9 cellular contexts compared by ENCODE assay signal in genomic region chr15:63234479-63234878, GRCh38. TPM values are rescaled to one million over a fixed set of nuclear protein-coding genes. Genes with fewer than 3 reads are reported as not detected.
DNase-seq lines count a peak whose midpoint lies in the region; ATAC-seq and TF ChIP-seq lines count a peak whose summit lies in the region.
"Had no signal": no experiment of that assay in that cellular context is flagged by ENCODE, and none has a peak within 500 bp of the region (broad histone marks: within the 10 kb centered on the region; RNA-seq: fewer than 3 reads in every experiment).

No MANE protein-coding gene starts in this region.

- POLR2A ChIA-PET in activated CD4-positive, alpha-beta T cell treated with anti-CD3 and anti-CD28 coated beads for 36 hours (lab: Charles Lee) = no interaction called here

- CTCF ChIA-PET in activated CD4-positive, alpha-beta T cell treated with anti-CD3 and anti-CD28 coated beads for 36 hours (lab: Charles Lee) = no interaction called here

- intact Hi-C loops in activated CD4-positive, alpha-beta T cell treated with anti-CD3 and anti-CD28 coated beads for 36 hours (cut with DNase I, micrococcal nuclease) = loop anchor here (5.0 kb wide), 2 partner anchors 42 to 77 kb away; partner anchors contain the start of gene RPS27L (in 2 of the 2)
- intact Hi-C loops in mucosa of descending colon (cut with DNase I, micrococcal nuclease) = no loop called here

- DNase-seq in activated CD4-positive, alpha-beta T cell treated with anti-CD3 and anti-CD28 coated beads for 36 hours = no peak
- no peak for DNase-seq in activated CD4-positive, alpha-beta T cell treated with anti-CD3 and anti-CD28 coated beads, Interleukin-2, amount 50 U/mL, for 4 hours
- peak; percentile 18 for DNase-seq in dedifferentiated amniotic fluid mesenchymal stem cell (ENCODE audit: extremely low spot score)
- peak; percentile 49 to 64 (median 59) for DNase-seq in mucosa of descending colon
- DNase-seq in type B pancreatic cell (ENCODE audit: extremely low spot score, unreplicated experiment) = no peak
- DNase-seq in NCI-H526 (lab: John Stamatoyannopoulos, UW) = no peak
- DNase-seq: activated effector memory CD4-positive, alpha-beta T cell treated with anti-CD3 and anti-CD28 coated beads, Interleukin-2, amount 50 U/mL, for 16 hours had no signal

- no peaks in the 10 kb centered on the region for H3K36me3 ChIP-seq in mucosa of descending colon (ENCODE audit: low read depth)

- no peak overlapping the region for H3K4me3 ChIP-seq in mucosa of descending colon

- H3K9me3 ChIP-seq in mucosa of descending colon = no peaks in the 10 kb centered on the region

- TF ChIP-seq CTCF in mucosa of descending colon (IDR thresholded peaks at IDR 0.05) (no peak), type B pancreatic cell (conservative IDR thresholded peaks at IDR 0.05) (no peak)

- peaks cover 2% of the 10 kb centered on the region for H3K9me3 Mint-ChIP-seq in activated CD4-positive, alpha-beta T cell treated with anti-CD3 and anti-CD28 coated beads for 36 hours (ENCODE audit: low read depth)
- peaks cover 3% of the 10 kb centered on the region for H3K9me3 Mint-ChIP-seq in type B pancreatic cell

- peaks cover 34% of the 10 kb centered on the region for H3K36me3 Mint-ChIP-seq in activated CD4-positive, alpha-beta T cell treated with anti-CD3 and anti-CD28 coated beads for 36 hours (ENCODE audit: low read depth)
- H3K36me3 Mint-ChIP-seq in type B pancreatic cell = peaks cover 15% of the 10 kb centered on the region

- no peak overlapping the region for H3K4me3 Mint-ChIP-seq in activated CD4-positive, alpha-beta T cell treated with anti-CD3 and anti-CD28 coated beads for 36 hours
- H3K4me3 Mint-ChIP-seq in type B pancreatic cell = no peak overlapping the region

- ATAC-seq in activated CD4-positive, alpha-beta T cell treated with anti-CD3 and anti-CD28 coated beads for 36 hours = no peak
- ATAC-seq in mucosa of descending colon (peak; percentile 96), HG03045 (IDR thresholded peaks at IDR 0.05; ENCODE audit: unreplicated experiment) (no peak), HG02588 (IDR thresholded peaks at IDR 0.05; ENCODE audit: unreplicated experiment) (no peak)

- H3K27ac Mint-ChIP-seq in activated CD4-positive, alpha-beta T cell treated with anti-CD3 and anti-CD28 coated beads for 36 hours = peak overlapping the region; percentile 67
- peak overlapping the region; percentile 57 for H3K27ac Mint-ChIP-seq in type B pancreatic cell

- no peaks in the 10 kb centered on the region for H3K27me3 Mint-ChIP-seq in activated CD4-positive, alpha-beta T cell treated with anti-CD3 and anti-CD28 coated beads for 36 hours
- no peaks in the 10 kb centered on the region for H3K27me3 Mint-ChIP-seq in type B pancreatic cell

- peaks cover 79% of the 10 kb centered on the region for H3K4me1 Mint-ChIP-seq in activated CD4-positive, alpha-beta T cell treated with anti-CD3 and anti-CD28 coated beads for 36 hours
- H3K4me1 Mint-ChIP-seq in type B pancreatic cell (ENCODE audit: unreplicated experiment) = peaks cover 25% of the 10 kb centered on the region

- H3K4me1 ChIP-seq in mucosa of descending colon (ENCODE audit: low read depth) = peaks cover 12% of the 10 kb centered on the region

RNA-seq across cellular contexts. Expression of gene APH1B, which starts 42.9 kb away (rescaled TPM):
- total RNA-seq in activated CD4-positive, alpha-beta T cell treated with anti-CD3 and anti-CD28 coated beads for 36 hours = 1 to 10 TPM; 6.5 to 7.8 TPM
- 10 to 100 TPM in 2 of 3 donors, 1 to 10 TPM in 1; 6.1 to 12.7 (median 11.4) TPM for total RNA-seq in mucosa of descending colon
- 13.4 and 16.0 TPM in 2 replicates for total RNA-seq in type B pancreatic cell (ENCODE audit: low replicate concordance)

RNA-seq across cellular contexts. Expression of gene RAB8B, which starts 45.1 kb away (rescaled TPM):
- total RNA-seq in activated CD4-positive, alpha-beta T cell treated with anti-CD3 and anti-CD28 coated beads for 36 hours = 100 to 1,000 TPM; 147 to 260 TPM
- total RNA-seq in mucosa of descending colon (10 to 100 TPM in 2 of 3 donors, 1 to 10 TPM in 1; 7.4 to 26.4 (median 18.3) TPM), type B pancreatic cell (ENCODE audit: low replicate concordance) (26.5 and 36.8 TPM in 2 replicates)

Comparison
In these comparisons a context has a peak if more than half of its experiments do, and no peak if none do; other contexts are left out.
1. DNase-seq: peak in dedifferentiated amniotic fluid mesenchymal stem cell (single experiment) and mucosa of descending colon (3 of 3); none in activated CD4-positive, alpha-beta T cell treated with anti-CD3 and anti-CD28 coated beads for 36 hours (single experiment), activated CD4-positive, alpha-beta T cell treated with anti-CD3 and anti-CD28 coated beads, Interleukin-2, amount 50 U/mL, for 4 hours (0 of 2), type B pancreatic cell (single experiment) and NCI-H526 (0 of 2).
2. intact Hi-C loops: an anchor here in activated CD4-positive, alpha-beta T cell treated with anti-CD3 and anti-CD28 coated beads for 36 hours (5.0 kb wide); none called in mucosa of descending colon.